In genomic region chr4:140140566-140140965, GRCh38 we compare ENCODE assay signal across 17 cellular contexts. TPM values are rescaled to one million over a fixed set of nuclear protein-coding genes. Genes with fewer than 3 reads are reported as not detected.
DNase-seq lines count a peak whose midpoint lies in the region; ATAC-seq and TF ChIP-seq lines count a peak whose summit lies in the region.
"Had no signal": no experiment of that assay in that cellular context is flagged by ENCODE, and none has a peak within 500 bp of the region (broad histone marks: within the 10 kb centered on the region; RNA-seq: fewer than 3 reads in every experiment).

No MANE protein-coding gene starts in this region.

- DNase-seq in breast epithelium (ENCODE audit: low spot score in 2 of 2) (no peak), MCF 10A (ENCODE audit: unreplicated experiment) (no peak), left colon (no peak), trophoblast cell (no peak), upper lobe of right lung (no peak), NCI-H2029 treated with DMSO at 0.1 percent for 48 hours (lab: John Stamatoyannopoulos, UW) (no peak)
- DNase-seq in T-helper 2 cell treated with Interferon-gamma antibody and Interleukin-4, amounts not matched to agents 5 μg/mL and 100 μg/mL, for 36 hours (ENCODE audit: low spot score): no peak
- DNase-seq: C1 segment of cervical spinal cord, H7, Karpas-422, MV-4-11, NCI-H1436, NCI-H226, NCI-H526 treated with DMSO at 0.1 percent for 48 hours, SHP77 had no signal

- H2BK12ac ChIP-seq in trophoblast cell (ENCODE audit: low read length): peak overlapping the region; percentile 21

- ATAC-seq in left colon: peak; percentile 68
- no peak for ATAC-seq in upper lobe of right lung
- ATAC-seq in GM18520 (IDR thresholded peaks at IDR 0.05; ENCODE audit: unreplicated experiment): no peak
- ATAC-seq: HepG2 had no signal

- H3K36me3 ChIP-seq in breast epithelium: no peaks in the 10 kb centered on the region
- H3K36me3 ChIP-seq in trophoblast cell (ENCODE audit: control insufficient read depth in 1 of 2, insufficient read depth in 2 of 2, low read length in 2 of 2): no peaks in the 10 kb centered on the region
- no peaks in the 10 kb centered on the region for H3K36me3 ChIP-seq in upper lobe of right lung

- H3K4me1 Mint-ChIP-seq in MCF 10A (ENCODE audit: insufficient read depth, unreplicated experiment): peaks cover 6% of the 10 kb centered on the region
- H3K4me1 Mint-ChIP-seq in T-helper 2 cell treated with Interferon-gamma antibody and Interleukin-4, amounts not matched to agents 5 μg/mL and 100 μg/mL, for 36 hours (ENCODE audit: low read depth): peaks cover 38% of the 10 kb centered on the region

- H3K4me1 ChIP-seq in breast epithelium (peaks cover 0 to 4% of the 10 kb centered on the region in 2 donors), trophoblast cell (ENCODE audit: control insufficient read depth in 1 of 2, insufficient read depth in 2 of 2, low read length in 2 of 2) (peaks cover 6 to 9% of the 10 kb centered on the region in 2 experiments), upper lobe of right lung (peaks cover 14% of the 10 kb centered on the region)

- peaks cover 7% of the 10 kb centered on the region for H3K36me3 Mint-ChIP-seq in MCF 10A (ENCODE audit: insufficient read depth, unreplicated experiment)
- no peaks in the 10 kb centered on the region for H3K36me3 Mint-ChIP-seq in T-helper 2 cell treated with Interferon-gamma antibody and Interleukin-4, amounts not matched to agents 5 μg/mL and 100 μg/mL, for 36 hours (ENCODE audit: low read depth)

- no peak overlapping the region for H3K9ac ChIP-seq in trophoblast cell (ENCODE audit: low read length)

- H3K27me3 ChIP-seq in breast epithelium: no peaks in the 10 kb centered on the region
- H3K27me3 ChIP-seq in trophoblast cell (ENCODE audit: insufficient read depth, low read length): no peaks in the 10 kb centered on the region
- H3K27me3 ChIP-seq in upper lobe of right lung: no peaks in the 10 kb centered on the region

- H2BK5ac ChIP-seq in trophoblast cell (ENCODE audit: low read depth, low read length, poor library complexity): no peak overlapping the region

- H3K27me3 Mint-ChIP-seq in MCF 10A (ENCODE audit: insufficient read depth, unreplicated experiment): no peaks in the 10 kb centered on the region
- peaks cover 40% of the 10 kb centered on the region for H3K27me3 Mint-ChIP-seq in T-helper 2 cell treated with Interferon-gamma antibody and Interleukin-4, amounts not matched to agents 5 μg/mL and 100 μg/mL, for 36 hours (ENCODE audit: low read depth)

- WGBS in trophoblast cell (ENCODE audit: extremely low coverage, insufficient coverage, insufficient read length): no CpG with 5 or more reads among the region's 3 CpGs

- H3K14ac ChIP-seq in trophoblast cell (ENCODE audit: low read length): no peak overlapping the region

- peak overlapping the region; percentile 64 for H4K91ac ChIP-seq in trophoblast cell (ENCODE audit: low read depth, low read length)

- no peak overlapping the region for H3K4me2 ChIP-seq in trophoblast cell (ENCODE audit: low read length)

- no peak overlapping the region for H2AFZ ChIP-seq in trophoblast cell (ENCODE audit: insufficient read depth, low read length, poor library complexity)

- H3K27ac Mint-ChIP-seq in MCF 10A (ENCODE audit: low read depth, unreplicated experiment): no peak overlapping the region
- no peak overlapping the region for H3K27ac Mint-ChIP-seq in T-helper 2 cell treated with Interferon-gamma antibody and Interleukin-4, amounts not matched to agents 5 μg/mL and 100 μg/mL, for 36 hours

- H3K79me1 ChIP-seq in trophoblast cell (ENCODE audit: low read length): peaks cover 7% of the 10 kb centered on the region

- H4K8ac ChIP-seq in trophoblast cell (ENCODE audit: low read depth, low read length): no peak overlapping the region

- no peak overlapping the region for H2BK120ac ChIP-seq in trophoblast cell (ENCODE audit: insufficient read depth, low read length, poor library complexity)

- no peak overlapping the region for H4K12ac ChIP-seq in trophoblast cell (ENCODE audit: low read depth, low read length)

- intact Hi-C loops in breast epithelium (cut with DNase I; ENCODE audit: low total_unique reads) (no loop called here), MCF 10A (cut with micrococcal nuclease) (no loop called here), left colon (cut with DNase I, micrococcal nuclease) (no loop called here), upper lobe of right lung (cut with DNase I) (no loop called here)

- CTCF ChIA-PET in MCF 10A (lab: Yijun Ruan, JAX): interaction anchor here (0.6 to 1.3 kb wide), 2 partner anchors 7 to 12 kb away, joined by 3 to 7 read pairs; no protein-coding TSS in a partner anchor

- H3K18ac ChIP-seq in trophoblast cell (ENCODE audit: low read length): no peak overlapping the region

- TF ChIP-seq CTCF in breast epithelium (IDR thresholded peaks at IDR 0.05) (no peak), MCF 10A (IDR thresholded peaks at IDR 0.05; ENCODE audit: unreplicated experiment) (no peak), upper lobe of right lung (IDR thresholded peaks at IDR 0.05) (no peak)

- H3K9me3 Mint-ChIP-seq in MCF 10A (ENCODE audit: unreplicated experiment): no peaks in the 10 kb centered on the region
- no peaks in the 10 kb centered on the region for H3K9me3 Mint-ChIP-seq in T-helper 2 cell treated with Interferon-gamma antibody and Interleukin-4, amounts not matched to agents 5 μg/mL and 100 μg/mL, for 36 hours

- peaks cover 2% of the 10 kb centered on the region for H3K79me2 ChIP-seq in trophoblast cell (ENCODE audit: control insufficient read depth, insufficient read depth, low read length, poor library complexity)

- H3K4me3 ChIP-seq in breast epithelium: no peak overlapping the region
- no peak overlapping the region for H3K4me3 ChIP-seq in trophoblast cell (ENCODE audit: low read depth, low read length)
- H3K4me3 ChIP-seq in upper lobe of right lung: no peak overlapping the region

- POLR2A ChIA-PET in MCF 10A (lab: Yijun Ruan, JAX): interaction anchor here (2.3 kb wide), 1 partner anchor 10 kb away, joined by 7 read pairs; no protein-coding TSS in a partner anchor

- H3K4ac ChIP-seq in trophoblast cell (ENCODE audit: low read depth, low read length): peak overlapping the region; percentile 55

- TF ChIP-seq POLR2A in breast epithelium (IDR thresholded peaks at IDR 0.05): no peak

- H3K9me3 ChIP-seq in breast epithelium (no peaks in the 10 kb centered on the region), trophoblast cell (ENCODE audit: insufficient read depth, low read depth, low read length) (peaks cover 1% of the 10 kb centered on the region), upper lobe of right lung (no peaks in the 10 kb centered on the region)

- BruUV-seq in MCF 10A (replicated peaks; lab: Mats Ljungman, UMichigan): no TSS peak

- H3K4me3 Mint-ChIP-seq in MCF 10A (ENCODE audit: unreplicated experiment): no peak overlapping the region
- H3K4me3 Mint-ChIP-seq in T-helper 2 cell treated with Interferon-gamma antibody and Interleukin-4, amounts not matched to agents 5 μg/mL and 100 μg/mL, for 36 hours: no peak overlapping the region

- peak overlapping the region; percentile 2 for H2AK5ac ChIP-seq in trophoblast cell (ENCODE audit: low read length)

- H3K27ac ChIP-seq in breast epithelium (peak overlapping the region; percentile 79 to 81), trophoblast cell (ENCODE audit: low read depth, low read length) (no peak overlapping the region), upper lobe of right lung (peak overlapping the region; percentile 27)

- no peak overlapping the region for H3K23ac ChIP-seq in trophoblast cell (ENCODE audit: low read length)

RNA-seq across cellular contexts. Expression of gene MAML3, which starts 13.4 kb away (rescaled TPM):
- total RNA-seq in breast epithelium (10 to 100 TPM in 2 of 3 donors, 1 to 10 TPM in 1; 5.0 to 16.8 (median 11.1) TPM), MCF 10A (2022) (0.89 and 1.7 TPM in 2 replicates), left colon (10 to 100 TPM; 11.8 to 14.6 TPM), upper lobe of right lung (13.1 TPM)
- 31.7 and 32.4 TPM in 2 replicates for polyA plus RNA-seq in trophoblast cell (2013)
